28 cellular contexts compared by ENCODE assay signal in genomic region chr2:95381212-95382127, GRCh38.
"Had no signal": no experiment of that assay in that cellular context is flagged by ENCODE, and none has a peak within 500 bp of the region (broad histone marks: within the 10 kb centered on the region; RNA-seq: fewer than 3 reads in every experiment).

No MANE protein-coding gene starts in this region.

- H3K9me3 ChIP-seq: esophagus squamous epithelium, gastroesophageal sphincter, ovary, psoas muscle, right atrium auricular region, tibial artery, uterus had no signal

- H3K36me3 Mint-ChIP-seq: activated CD8-positive, alpha-beta memory T cell treated with anti-CD3 and anti-CD28 coated beads, Interleukin-2, amount 10 ng/mL, durations not matched to agents 7 days and 5 days; activated naive CD4-positive, alpha-beta T cell treated with anti-CD3 and anti-CD28 coated beads, Interleukin-2, amount 50 U/mL, for 72 hours; naive thymus-derived CD4-positive, alpha-beta T cell; T-cell had no signal

- H3K4me3 ChIP-seq: dorsolateral prefrontal cortex, esophagus squamous epithelium, gastroesophageal sphincter, ovary, psoas muscle, right atrium auricular region, tibial artery, uterus had no signal

- DNase-seq: activated CD4-positive, alpha-beta memory T cell treated with anti-CD3 and anti-CD28 coated beads, Interleukin-2, amount 10 ng/mL, durations not matched to agents 7 days and 5 days; activated CD4-positive, alpha-beta T cell treated with anti-CD3 and anti-CD28 coated beads, Interleukin-2, amount 10 ng/mL, durations not matched to agents 24 days and 14 days; activated CD8-positive, alpha-beta memory T cell treated with anti-CD3 and anti-CD28 coated beads, Interleukin-2, amount 10 ng/mL, durations not matched to agents 7 days and 5 days; activated gamma-delta T cell; effector memory CD8-positive, alpha-beta T cell; esophagus squamous epithelium; hypothalamus; mesendoderm; naive thymus-derived CD4-positive, alpha-beta T cell; psoas muscle; stimulated activated CD4-positive, alpha-beta T cell treated with anti-CD3 and anti-CD28 coated beads, Interleukin-12 subunit alpha, Interleukin-12 subunit beta, amount 100 ng/mL, for 4 hours; stimulated activated naive CD8-positive, alpha-beta T cell treated with anti-CD3 and anti-CD28 coated beads, Interleukin-15, amount 100 ng/mL, for 72 hours; T-cell had no signal

- H3K4me1 Mint-ChIP-seq: activated CD4-positive, alpha-beta memory T cell treated with anti-CD3 and anti-CD28 coated beads, Interleukin-2, amount 10 ng/mL, durations not matched to agents 7 days and 5 days; activated CD4-positive, alpha-beta T cell treated with anti-CD3 and anti-CD28 coated beads, Interleukin-2, amount 10 ng/mL, durations not matched to agents 24 days and 14 days; activated CD8-positive, alpha-beta memory T cell treated with anti-CD3 and anti-CD28 coated beads, Interleukin-2, amount 10 ng/mL, durations not matched to agents 7 days and 5 days; central memory CD8-positive, alpha-beta T cell; neural crest cell; stimulated activated naive CD8-positive, alpha-beta T cell treated with anti-CD3 and anti-CD28 coated beads, Interleukin-15, amount 100 ng/mL, for 72 hours; T-cell had no signal

- H3K27ac Mint-ChIP-seq: activated CD4-positive, alpha-beta memory T cell treated with anti-CD3 and anti-CD28 coated beads, Interleukin-2, amount 10 ng/mL, durations not matched to agents 7 days and 5 days; activated CD4-positive, alpha-beta T cell treated with anti-CD3 and anti-CD28 coated beads, Interleukin-2, amount 10 ng/mL, durations not matched to agents 24 days and 14 days; activated CD8-positive, alpha-beta memory T cell treated with anti-CD3 and anti-CD28 coated beads, Interleukin-2, amount 10 ng/mL, durations not matched to agents 7 days and 5 days; activated naive CD4-positive, alpha-beta T cell treated with anti-CD3 and anti-CD28 coated beads, Interleukin-2, amount 50 U/mL, for 72 hours; activated T-helper 1 cell treated with anti-CD3 and anti-CD28 coated beads, Interleukin-12 subunit alpha, Interleukin-12 subunit beta, Interleukin-2, Interleukin-4 antibody, amounts not matched to agents 30 ng/mL and 10 ng/mL and 1 ng/mL, durations not matched to agents 14 hours and 24 hours and 36 hours; effector memory CD8-positive, alpha-beta T cell; naive thymus-derived CD4-positive, alpha-beta T cell; stimulated activated naive CD8-positive, alpha-beta T cell treated with anti-CD3 and anti-CD28 coated beads, Interleukin-15, amount 100 ng/mL, for 72 hours; T-cell; T-helper 2 cell treated with Interferon-gamma antibody and Interleukin-4, amounts not matched to agents 5 μg/mL and 100 μg/mL, for 36 hours had no signal

- H3K27me3 Mint-ChIP-seq: activated CD4-positive, alpha-beta T cell treated with anti-CD3 and anti-CD28 coated beads, Interleukin-2, amount 10 ng/mL, durations not matched to agents 24 days and 14 days had no signal

- H3K4me1 ChIP-seq: psoas muscle, uterus had no signal

- H3K27ac ChIP-seq: dorsolateral prefrontal cortex, esophagus squamous epithelium, gastroesophageal sphincter, ovary, psoas muscle, right atrium auricular region, tibial artery, uterus, VCaP had no signal

- H3K36me3 ChIP-seq: ovary, right atrium auricular region, uterus had no signal

- H3K4me3 Mint-ChIP-seq: activated CD4-positive, alpha-beta memory T cell treated with anti-CD3 and anti-CD28 coated beads, Interleukin-2, amount 10 ng/mL, durations not matched to agents 7 days and 5 days; activated CD4-positive, alpha-beta T cell treated with anti-CD3 and anti-CD28 coated beads, Interleukin-2, amount 10 ng/mL, durations not matched to agents 24 days and 14 days; activated CD8-positive, alpha-beta memory T cell treated with anti-CD3 and anti-CD28 coated beads, Interleukin-2, amount 10 ng/mL, durations not matched to agents 7 days and 5 days; activated T-helper 1 cell treated with anti-CD3 and anti-CD28 coated beads, Interleukin-12 subunit alpha, Interleukin-12 subunit beta, Interleukin-2, Interleukin-4 antibody, amounts not matched to agents 30 ng/mL and 10 ng/mL and 1 ng/mL, durations not matched to agents 14 hours and 24 hours and 36 hours; central memory CD8-positive, alpha-beta T cell; effector memory CD8-positive, alpha-beta T cell; naive thymus-derived CD4-positive, alpha-beta T cell; neural crest cell; stimulated activated naive CD8-positive, alpha-beta T cell treated with anti-CD3 and anti-CD28 coated beads, Interleukin-15, amount 100 ng/mL, for 72 hours; T-cell; T-helper 2 cell treated with Interferon-gamma antibody and Interleukin-4, amounts not matched to agents 5 μg/mL and 100 μg/mL, for 36 hours had no signal

- H3K9me3 Mint-ChIP-seq: activated CD4-positive, alpha-beta memory T cell treated with anti-CD3 and anti-CD28 coated beads, Interleukin-2, amount 10 ng/mL, durations not matched to agents 7 days and 5 days; activated CD4-positive, alpha-beta T cell treated with anti-CD3 and anti-CD28 coated beads, Interleukin-2, amount 10 ng/mL, durations not matched to agents 24 days and 14 days; activated naive CD4-positive, alpha-beta T cell treated with anti-CD3 and anti-CD28 coated beads, Interleukin-2, amount 50 U/mL, for 72 hours; activated T-helper 1 cell treated with anti-CD3 and anti-CD28 coated beads, Interleukin-12 subunit alpha, Interleukin-12 subunit beta, Interleukin-2, Interleukin-4 antibody, amounts not matched to agents 30 ng/mL and 10 ng/mL and 1 ng/mL, durations not matched to agents 14 hours and 24 hours and 36 hours; central memory CD8-positive, alpha-beta T cell; effector memory CD8-positive, alpha-beta T cell; naive thymus-derived CD4-positive, alpha-beta T cell; neural crest cell; stimulated activated naive CD8-positive, alpha-beta T cell treated with anti-CD3 and anti-CD28 coated beads, Interleukin-15, amount 100 ng/mL, for 72 hours; T-cell; T-helper 2 cell treated with Interferon-gamma antibody and Interleukin-4, amounts not matched to agents 5 μg/mL and 100 μg/mL, for 36 hours had no signal

- H3K27me3 ChIP-seq: dorsolateral prefrontal cortex, esophagus squamous epithelium, gastroesophageal sphincter, ovary, right atrium auricular region, uterus had no signal

- FAIRE-seq: astrocyte, colon had no signal

- ATAC-seq: activated CD4-positive, CD25-positive, alpha-beta regulatory T cell treated with anti-CD3 and anti-CD28 coated beads, Interleukin-2, amount 50 U/mL, for 24 hours; activated CD8-positive, alpha-beta memory T cell treated with anti-CD3 and anti-CD28 coated beads, Interleukin-2, amount 10 ng/mL, durations not matched to agents 7 days and 5 days; activated naive CD4-positive, alpha-beta T cell treated with anti-CD3 and anti-CD28 coated beads, Interleukin-2, amount 50 U/mL, for 72 hours; effector memory CD8-positive, alpha-beta T cell; gastroesophageal sphincter; naive thymus-derived CD4-positive, alpha-beta T cell; psoas muscle; stimulated activated naive CD8-positive, alpha-beta T cell treated with anti-CD3 and anti-CD28 coated beads, Interleukin-15, amount 100 ng/mL, for 72 hours; T-cell had no signal
